8 cellular contexts compared by ENCODE assay signal in genomic region chr9:126722252-126722921, GRCh38.
DNase-seq lines count a peak whose midpoint lies in the region; ATAC-seq and TF ChIP-seq lines count a peak whose summit lies in the region.

No MANE protein-coding gene starts in this region.

- H3K27ac ChIP-seq in testis = peak overlapping the region; percentile 15 to 70

- intact Hi-C loops in testis (cut with DNase I; ENCODE audit: low total_unique reads) = no loop called here

- ATAC-seq in GM19025 (IDR thresholded peaks at IDR 0.05; ENCODE audit: low read depth, unreplicated experiment) = peak; percentile 86
- ATAC-seq in HG03354 (IDR thresholded peaks at IDR 0.05; ENCODE audit: poor library complexity, severe bottlenecking, unreplicated experiment) = peak; percentile 68
- ATAC-seq in activated T-cell treated with anti-CD3 and anti-CD28 coated beads, Interleukin-2, amount 50 U/mL, for 72 hours (replicated peaks in 1 of 2) = peak; percentile 77 to 78

- no peaks in the 10 kb centered on the region for H3K9me3 Mint-ChIP-seq in activated T-cell treated with anti-CD3 and anti-CD28 coated beads, Interleukin-2, amount 50 U/mL, for 72 hours

- peaks cover 42% of the 10 kb centered on the region for H3K4me1 Mint-ChIP-seq in activated T-cell treated with anti-CD3 and anti-CD28 coated beads, Interleukin-2, amount 50 U/mL, for 72 hours (ENCODE audit: low read depth)

- H3K4me3 Mint-ChIP-seq in activated T-cell treated with anti-CD3 and anti-CD28 coated beads, Interleukin-2, amount 50 U/mL, for 72 hours = peak overlapping the region; percentile 91 to 93

- H3K36me3 ChIP-seq in testis (ENCODE audit: low read depth, missing control alignments) = no peaks in the 10 kb centered on the region

- no peaks in the 10 kb centered on the region for H3K36me3 Mint-ChIP-seq in activated T-cell treated with anti-CD3 and anti-CD28 coated beads, Interleukin-2, amount 50 U/mL, for 72 hours (ENCODE audit: insufficient read depth in 2 of 2)

- no peaks in the 10 kb centered on the region for H3K9me3 ChIP-seq in testis

- TF ChIP-seq CTCF in AG10803 (conservative IDR thresholded peaks at IDR 0.05; ENCODE audit: low read length) (no peak), testis (IDR thresholded peaks at IDR 0.05) (no peak)

- H3K27me3 Mint-ChIP-seq in activated T-cell treated with anti-CD3 and anti-CD28 coated beads, Interleukin-2, amount 50 U/mL, for 72 hours (ENCODE audit: low read depth) = no peaks in the 10 kb centered on the region

- peak overlapping the region; percentile 78 for H3K27ac Mint-ChIP-seq in activated T-cell treated with anti-CD3 and anti-CD28 coated beads, Interleukin-2, amount 50 U/mL, for 72 hours

- no peak for TF ChIP-seq POLR2A in testis (IDR thresholded peaks at IDR 0.05)

- peak; percentile 12 for DNase-seq in AG10803 (ENCODE audit: low read depth)
- peak; percentile 11 for DNase-seq in OCI-M1 (lab: John Stamatoyannopoulos, UW)
- DNase-seq in activated T-cell treated with anti-CD3 and anti-CD28 coated beads, Interleukin-2, amount 50 U/mL, for 72 hours = peak; percentile 89 to 91
- DNase-seq in fibroblast of peridontal ligament (ENCODE audit: extremely low read depth) = peak; percentile 3
- DNase-seq in nucleus accumbens (lab: John Stamatoyannopoulos, UW) = peak in 36 of 56 donors; percentile 17 to 84 (median 48)
- peak; percentile 86 for DNase-seq in testis

- no peaks in the 10 kb centered on the region for H3K27me3 ChIP-seq in testis

- WGBS in testis, 2 donors = 3% methylated on average over 6 to 44 of the region's 45 CpGs

- H3K4me3 ChIP-seq in AG10803 (ENCODE audit: low read length) (peak overlapping the region; percentile 29), testis (peak overlapping the region; percentile 55 to 72)

- H3K4me1 ChIP-seq in testis = peaks cover 3% of the 10 kb centered on the region

Comparison
In these comparisons a context has a peak if more than half of its experiments do, and no peak if none do; other contexts are left out.
1. Peak in every context shown above with its lines: DNase-seq, ATAC-seq, H3K4me3 ChIP-seq and H3K27ac ChIP-seq.
2. DNase-seq: peak in every context shown above with its lines; median percentile 90 in activated T-cell treated with anti-CD3 and anti-CD28 coated beads, Interleukin-2, amount 50 U/mL, for 72 hours; 86 in testis; 48 in nucleus accumbens; 12 in AG10803; 11 in OCI-M1; 3 in fibroblast of peridontal ligament.